Comparison of ENCODE assay signal across 8 cellular contexts in the genomic region with DNA sequence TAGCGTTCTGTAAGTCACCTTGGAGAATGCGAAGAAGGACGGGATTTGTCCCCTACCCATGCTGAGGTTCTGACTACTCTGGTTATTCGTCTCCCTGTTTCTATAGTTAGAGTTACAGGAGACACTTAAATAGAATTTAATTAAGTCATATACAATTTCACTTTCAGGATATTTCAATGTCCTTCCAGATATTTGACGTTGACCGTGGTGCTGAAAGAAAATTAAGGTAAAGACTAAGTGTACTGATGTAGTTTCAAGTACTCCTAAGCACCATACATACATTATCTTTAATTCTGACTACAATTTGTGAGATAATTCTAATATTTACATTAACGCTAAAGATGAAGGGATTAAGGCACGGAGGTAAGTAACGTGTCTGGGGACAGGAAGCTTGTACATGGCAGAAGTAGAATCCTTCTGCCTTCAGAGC. TPM values are rescaled to one million over a fixed set of nuclear protein-coding genes. Genes with fewer than 3 reads are reported as not detected.
DNase-seq lines count a peak whose midpoint lies in the region; ATAC-seq and TF ChIP-seq lines count a peak whose summit lies in the region.

No MANE protein-coding gene starts in this region.

- H3K27ac Mint-ChIP-seq in naive thymus-derived CD4-positive, alpha-beta T cell = peak overlapping the region; percentile 73 to 98 (median 89)

- DNase-seq in NCI-H1417 (lab: John Stamatoyannopoulos, UW) (peak in 2 of 3 experiments; percentile 53 to 80), NCI-H1417 treated with DMSO at 0.1 percent for 48 hours (lab: John Stamatoyannopoulos, UW) (no peak), NT2/D1 (ENCODE audit: low read depth, low spot score) (no peak), dorsolateral prefrontal cortex (no peak)
- DNase-seq in naive thymus-derived CD4-positive, alpha-beta T cell = peak in 1 of 9 donors; percentile 11
- DNase-seq in NK-92 treated with Interleukin-12 subunit alpha and Interleukin-12 subunit beta, amount 100 ng/mL, for 24 hours (lab: John Stamatoyannopoulos, UW) = no peak

- peak overlapping the region; percentile 75 to 99 (median 96) for H3K27ac ChIP-seq in dorsolateral prefrontal cortex
- peak overlapping the region; percentile 96 for H3K27ac ChIP-seq in naive thymus-derived CD4-positive, alpha-beta T cell (ENCODE audit: low read depth, low read length)

- no peak for TF ChIP-seq CTCF in dorsolateral prefrontal cortex (IDR thresholded peaks at IDR 0.05 in 54 of 56, conservative IDR thresholded peaks at IDR 0.05 in 2 of 56; ENCODE audit: low read depth in 1 of 56, partially characterized antibody in 56 of 56)

- H3K27me3 Mint-ChIP-seq in naive thymus-derived CD4-positive, alpha-beta T cell = peaks cover 0 to 26% (median 5%) of the 10 kb centered on the region in 5 donors

- no peaks in the 10 kb centered on the region for H3K9me3 ChIP-seq in NT2/D1 (ENCODE audit: insufficient read depth, low read length)
- H3K9me3 ChIP-seq in naive thymus-derived CD4-positive, alpha-beta T cell (ENCODE audit: control insufficient read depth in 2 of 3, low read length in 3 of 3) = no peaks in the 10 kb centered on the region

- H3K4me3 ChIP-seq in NT2/D1 (ENCODE audit: insufficient read length, low read depth) (peak overlapping the region; percentile 30), dorsolateral prefrontal cortex (peak overlapping the region; percentile 57 to 97 (median 84))
- peak overlapping the region; percentile 54 for H3K4me3 ChIP-seq in naive thymus-derived CD4-positive, alpha-beta T cell (ENCODE audit: low read length)

- peaks cover 0 to 6% (median 0%) of the 10 kb centered on the region in 5 donors for H3K36me3 Mint-ChIP-seq in naive thymus-derived CD4-positive, alpha-beta T cell

- H3K9me3 Mint-ChIP-seq in naive thymus-derived CD4-positive, alpha-beta T cell = no peaks in the 10 kb centered on the region

- H3K27me3 ChIP-seq in NT2/D1 (ENCODE audit: insufficient read depth, insufficient read length) (no peaks in the 10 kb centered on the region), dorsolateral prefrontal cortex (no peaks in the 10 kb centered on the region)
- no peaks in the 10 kb centered on the region for H3K27me3 ChIP-seq in naive thymus-derived CD4-positive, alpha-beta T cell (ENCODE audit: control insufficient read depth in 2 of 2, insufficient read depth in 2 of 2, low read length in 2 of 2)

- ATAC-seq in naive thymus-derived CD4-positive, alpha-beta T cell = no peak
- no peak for ATAC-seq in HG02623 (IDR thresholded peaks at IDR 0.05; ENCODE audit: unreplicated experiment)
- ATAC-seq in HG02981 (IDR thresholded peaks at IDR 0.05; ENCODE audit: unreplicated experiment) = no peak

- peaks cover 15 to 40% (median 30%) of the 10 kb centered on the region in 7 donors for H3K4me1 Mint-ChIP-seq in naive thymus-derived CD4-positive, alpha-beta T cell

- H3K36me3 ChIP-seq in NT2/D1 (ENCODE audit: insufficient read depth, insufficient read length, low read length) = no peaks in the 10 kb centered on the region
- H3K36me3 ChIP-seq in naive thymus-derived CD4-positive, alpha-beta T cell (ENCODE audit: control insufficient read depth in 2 of 3, insufficient read depth in 3 of 3, low read length in 3 of 3) = no peaks in the 10 kb centered on the region

- H3K4me1 ChIP-seq in NT2/D1 (ENCODE audit: insufficient read depth, insufficient read length) = no peaks in the 10 kb centered on the region
- H3K4me1 ChIP-seq in naive thymus-derived CD4-positive, alpha-beta T cell (ENCODE audit: control insufficient read depth in 2 of 2, insufficient read depth in 2 of 2, low read length in 2 of 2) = peaks cover 0 to 4% of the 10 kb centered on the region in 2 donors

- intact Hi-C loops in dorsolateral prefrontal cortex (cut with DNase I) = no loop called here
- intact Hi-C loops in naive thymus-derived CD4-positive, alpha-beta T cell (cut with micrococcal nuclease) = loop anchor here (5.0 to 10.0 kb wide), 4 partner anchors 1294 to 1869 kb away; partner anchors contain the start of genes SRSF8 (in 2 of the 2), ANKRD49 (in 1 of the 2), CWC15 (in 1 of the 2) and KDM4D (in 1 of the 2)

- H3K4me3 Mint-ChIP-seq in naive thymus-derived CD4-positive, alpha-beta T cell = peak overlapping the region; percentile 88 to 98 (median 94)

- CTCF ChIA-PET in naive thymus-derived CD4-positive, alpha-beta T cell (lab: Charles Lee) = no interaction called here

- POLR2A ChIA-PET in naive thymus-derived CD4-positive, alpha-beta T cell (lab: Charles Lee) = interaction anchor here (0.7 to 2.4 kb wide), 6 partner anchors 27 to 1870 kb away, joined by 3 to 16 read pairs (median 3); partner anchors contain the start of genes C11orf54, MED17 and TAF1D

- peak overlapping the region; percentile 70 for H3K9ac ChIP-seq in NT2/D1 (ENCODE audit: insufficient read length, low read depth)

RNA-seq across cellular contexts. Expression of gene SLC36A4, which starts 0.4 kb away (rescaled TPM):
- 10 to 100 TPM; 15.8 to 51.5 (median 33.7) TPM for total RNA-seq in dorsolateral prefrontal cortex
- total RNA-seq in naive thymus-derived CD4-positive, alpha-beta T cell = 10 to 100 TPM; 12.0 to 22.0 (median 20.0) TPM
- 10 to 100 TPM; 27.5 to 29.8 TPM for polyA plus RNA-seq in naive thymus-derived CD4-positive, alpha-beta T cell

Comparison
In these comparisons a context has a peak if more than half of its experiments do, and no peak if none do; other contexts are left out.
1. DNase-seq: peak in NCI-H1417 (2 of 3); none in NCI-H1417 treated with DMSO at 0.1 percent for 48 hours (single experiment), NT2/D1 (single experiment), dorsolateral prefrontal cortex (0 of 10) and NK-92 treated with Interleukin-12 subunit alpha and Interleukin-12 subunit beta, amount 100 ng/mL, for 24 hours (single experiment).
2. H3K4me3 ChIP-seq: peak in every context shown above with its lines; median percentile 84 in dorsolateral prefrontal cortex; 54 in naive thymus-derived CD4-positive, alpha-beta T cell; 30 in NT2/D1.
3. intact Hi-C loops: an anchor here in naive thymus-derived CD4-positive, alpha-beta T cell (5.0 to 10.0 kb wide); none called in dorsolateral prefrontal cortex.